16 cellular contexts compared by ENCODE assay signal in the genomic region with DNA sequence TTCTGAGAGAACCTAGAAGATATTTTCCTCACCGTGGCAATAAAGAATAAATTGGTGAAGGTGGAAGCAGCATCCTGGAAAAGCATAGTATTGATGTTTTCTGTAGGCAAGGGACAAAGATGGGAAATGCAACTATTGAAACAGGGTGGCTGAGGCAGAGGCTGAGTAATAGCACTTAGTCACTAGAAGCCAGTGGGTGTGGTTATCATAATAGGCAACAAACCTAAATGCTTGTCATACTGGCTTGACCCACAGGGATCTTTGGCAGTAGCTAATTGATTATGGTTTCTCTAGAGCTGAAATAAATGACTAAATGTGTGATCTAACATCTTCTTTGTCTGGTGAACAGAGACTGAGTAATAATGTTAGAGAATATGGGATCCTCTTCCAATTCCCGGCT.
A peak's percentile ranks its signal among the peaks of the same experiment; 100 is the strongest.
DNase-seq lines count a peak whose midpoint lies in the region; ATAC-seq and TF ChIP-seq lines count a peak whose summit lies in the region.
"Had no signal": no experiment of that assay in that cellular context is flagged by ENCODE, and none has a peak within 500 bp of the region (broad histone marks: within the 10 kb centered on the region; RNA-seq: fewer than 3 reads in every experiment).

No MANE protein-coding gene starts in this region.

- peak; percentile 63 for ATAC-seq in activated naive CD8-positive, alpha-beta T cell treated with anti-CD3 and anti-CD28 coated beads, Interleukin-2, amount 50 U/mL, for 24 hours
- ATAC-seq in GM21576 (IDR thresholded peaks at IDR 0.05; ENCODE audit: unreplicated experiment): no peak
- ATAC-seq: naive thymus-derived CD4-positive, alpha-beta T cell had no signal

- no peak overlapping the region for H3K4me3 Mint-ChIP-seq in activated naive CD8-positive, alpha-beta T cell treated with anti-CD3 and anti-CD28 coated beads, Interleukin-2, amount 50 U/mL, for 24 hours
- no peak overlapping the region for H3K4me3 Mint-ChIP-seq in activated naive CD8-positive, alpha-beta T cell treated with anti-CD3 and anti-CD28 coated beads for 36 hours
- H3K4me3 Mint-ChIP-seq: activated T-cell treated with anti-CD3 and anti-CD28 coated beads, Interleukin-2, amount 50 U/mL, for 4 hours; dendritic cell treated with granulocyte-macrophage colony-stimulating factor and Interleukin-4, amounts not matched to agents 40 ng/mL and 50 ng/mL, for 4 days; naive thymus-derived CD4-positive, alpha-beta T cell had no signal

- no peaks in the 10 kb centered on the region for H3K9me3 Mint-ChIP-seq in activated naive CD8-positive, alpha-beta T cell treated with anti-CD3 and anti-CD28 coated beads, Interleukin-2, amount 50 U/mL, for 24 hours
- H3K9me3 Mint-ChIP-seq in activated naive CD8-positive, alpha-beta T cell treated with anti-CD3 and anti-CD28 coated beads for 36 hours: no peaks in the 10 kb centered on the region
- H3K9me3 Mint-ChIP-seq: activated T-cell treated with anti-CD3 and anti-CD28 coated beads, Interleukin-2, amount 50 U/mL, for 4 hours; dendritic cell treated with granulocyte-macrophage colony-stimulating factor and Interleukin-4, amounts not matched to agents 40 ng/mL and 50 ng/mL, for 4 days had no signal

- POLR2A ChIA-PET in RWPE1 (lab: Yijun Ruan, JAX; ENCODE audit: low non-redundant PET): no interaction called here

- H3K27ac ChIP-seq in RWPE1: no peak overlapping the region

- TF ChIP-seq CTCF in RWPE1 (conservative IDR thresholded peaks at IDR 0.05; ENCODE audit: low read depth) (no peak), fibroblast of pulmonary artery (IDR thresholded peaks at IDR 0.05; ENCODE audit: low read length, missing control alignments) (no peak)

- H3K36me3 Mint-ChIP-seq in activated naive CD8-positive, alpha-beta T cell treated with anti-CD3 and anti-CD28 coated beads, Interleukin-2, amount 50 U/mL, for 24 hours (ENCODE audit: low read depth): no peaks in the 10 kb centered on the region
- H3K36me3 Mint-ChIP-seq in activated naive CD8-positive, alpha-beta T cell treated with anti-CD3 and anti-CD28 coated beads for 36 hours: no peaks in the 10 kb centered on the region
- H3K36me3 Mint-ChIP-seq: naive thymus-derived CD4-positive, alpha-beta T cell had no signal

- no peak overlapping the region for H3K4me3 ChIP-seq in fibroblast of pulmonary artery (replicated peaks; ENCODE audit: low read depth, low read length)

- no peak for DNase-seq in activated naive CD8-positive, alpha-beta T cell treated with anti-CD3 and anti-CD28 coated beads, Interleukin-2, amount 50 U/mL, for 24 hours
- no peak for DNase-seq in activated naive CD8-positive, alpha-beta T cell treated with anti-CD3 and anti-CD28 coated beads for 36 hours
- DNase-seq in RWPE1 (ENCODE audit: low spot score): peak; percentile 13
- DNase-seq in fibroblast of pulmonary artery (ENCODE audit: low read depth): peak; percentile 4
- no peak for DNase-seq in Kasumi-1 (lab: John Stamatoyannopoulos, UW)
- DNase-seq in dedifferentiated amniotic fluid mesenchymal stem cell (ENCODE audit: extremely low spot score): no peak
- DNase-seq in KBM-7: no peak
- DNase-seq: activated T-cell treated with anti-CD3 and anti-CD28 coated beads, Interleukin-2, amount 50 U/mL, for 4 hours; IMR-90; naive thymus-derived CD4-positive, alpha-beta T cell; NCI-H1092 treated with DMSO at 0.1 percent for 48 hours; Right ventricle myocardium superior; stimulated activated CD4-positive, alpha-beta T cell treated with anti-CD3 and anti-CD28 coated beads, Interleukin-15, amount 100 ng/mL, for 24 hours; T-helper 9 cell had no signal

- peaks cover 4% of the 10 kb centered on the region for H3K4me1 Mint-ChIP-seq in activated naive CD8-positive, alpha-beta T cell treated with anti-CD3 and anti-CD28 coated beads, Interleukin-2, amount 50 U/mL, for 24 hours
- H3K4me1 Mint-ChIP-seq in activated naive CD8-positive, alpha-beta T cell treated with anti-CD3 and anti-CD28 coated beads for 36 hours: peaks cover 2% of the 10 kb centered on the region
- H3K4me1 Mint-ChIP-seq: naive thymus-derived CD4-positive, alpha-beta T cell had no signal

- no peak overlapping the region for H3K27ac Mint-ChIP-seq in activated naive CD8-positive, alpha-beta T cell treated with anti-CD3 and anti-CD28 coated beads, Interleukin-2, amount 50 U/mL, for 24 hours
- H3K27ac Mint-ChIP-seq in activated naive CD8-positive, alpha-beta T cell treated with anti-CD3 and anti-CD28 coated beads for 36 hours: no peak overlapping the region
- H3K27ac Mint-ChIP-seq: dendritic cell treated with granulocyte-macrophage colony-stimulating factor and Interleukin-4, amounts not matched to agents 40 ng/mL and 50 ng/mL, for 4 days; naive thymus-derived CD4-positive, alpha-beta T cell had no signal

- in situ Hi-C loops in KBM-7 (cut with MboI; ENCODE audit: low pct_unique_long_range_greater_than_20kb, low sequenced_read_pairs): no loop called here

- CTCF ChIA-PET in RWPE1 (lab: Yijun Ruan, JAX): interaction anchor here (0.7 kb wide), 1 partner anchor 124 kb away, joined by 3 read pairs; no protein-coding TSS in a partner anchor

- peaks cover under 1% of the 10 kb centered on the region for H3K27me3 Mint-ChIP-seq in activated naive CD8-positive, alpha-beta T cell treated with anti-CD3 and anti-CD28 coated beads, Interleukin-2, amount 50 U/mL, for 24 hours
- peaks cover 1% of the 10 kb centered on the region for H3K27me3 Mint-ChIP-seq in activated naive CD8-positive, alpha-beta T cell treated with anti-CD3 and anti-CD28 coated beads for 36 hours
- H3K27me3 Mint-ChIP-seq: dendritic cell treated with granulocyte-macrophage colony-stimulating factor and Interleukin-4, amounts not matched to agents 40 ng/mL and 50 ng/mL, for 4 days had no signal

Comparison
In these comparisons a context has a peak if more than half of its experiments do, and no peak if none do; other contexts are left out.
1. DNase-seq: peak in RWPE1 (single experiment) and fibroblast of pulmonary artery (single experiment); none in activated naive CD8-positive, alpha-beta T cell treated with anti-CD3 and anti-CD28 coated beads, Interleukin-2, amount 50 U/mL, for 24 hours (single experiment), activated naive CD8-positive, alpha-beta T cell treated with anti-CD3 and anti-CD28 coated beads for 36 hours (single experiment), Kasumi-1 (0 of 2), dedifferentiated amniotic fluid mesenchymal stem cell (single experiment) and KBM-7 (single experiment).